Comparison of ENCODE assay signal across 17 cellular contexts in the genomic region with DNA sequence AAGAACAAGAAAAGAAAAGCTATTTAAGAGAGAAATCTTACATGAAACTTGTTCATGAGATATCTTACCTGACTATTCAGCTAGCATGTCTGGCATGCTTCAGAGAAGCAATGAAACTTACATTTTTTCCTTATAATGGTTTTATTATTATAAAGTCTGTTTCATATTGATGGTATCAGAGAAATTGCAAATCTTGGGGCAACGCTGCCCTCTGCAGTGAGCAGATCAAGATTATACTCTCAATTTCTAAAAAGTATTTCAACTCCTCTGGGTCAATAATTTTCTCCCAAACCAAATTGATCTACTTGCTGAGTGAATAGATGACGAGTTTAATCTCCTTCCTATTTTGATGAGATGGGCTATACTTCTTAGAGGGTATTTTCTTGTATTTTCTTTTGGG.
DNase-seq lines count a peak whose midpoint lies in the region; TF ChIP-seq lines count a peak whose summit lies in the region.
"Had no signal": no experiment of that assay in that cellular context is flagged by ENCODE, and none has a peak within 500 bp of the region (broad histone marks: within the 10 kb centered on the region; RNA-seq: fewer than 3 reads in every experiment).

No MANE protein-coding gene starts in this region.

- H3K27me3 Mint-ChIP-seq in MCF 10A (ENCODE audit: insufficient read depth, unreplicated experiment) (no peaks in the 10 kb centered on the region), type B pancreatic cell (no peaks in the 10 kb centered on the region)
- H3K27me3 Mint-ChIP-seq: B cell had no signal

- H3K4me1 ChIP-seq in breast epithelium (no peaks in the 10 kb centered on the region), tibial artery (no peaks in the 10 kb centered on the region)
- H3K4me1 ChIP-seq: esophagus muscularis mucosa, uterus had no signal

- H3K9ac ChIP-seq in SK-N-MC (ENCODE audit: insufficient read length), result no peak overlapping the region

- no peak overlapping the region for H3K4me3 Mint-ChIP-seq in MCF 10A (ENCODE audit: unreplicated experiment)
- no peak overlapping the region for H3K4me3 Mint-ChIP-seq in type B pancreatic cell
- H3K4me3 Mint-ChIP-seq: activated T-cell treated with anti-CD3 and anti-CD28 coated beads, Interleukin-2, amount 50 U/mL, for 72 hours; B cell had no signal

- intact Hi-C loops in MCF 10A (cut with micrococcal nuclease) (loop anchor here (1.0 to 10.0 kb wide), 3 partner anchors 111 to 595 kb away; no protein-coding TSS in a partner anchor), breast epithelium (cut with DNase I; ENCODE audit: low total_unique reads) (no loop called here), tibial artery (cut with DNase I; ENCODE audit: low total_unique reads) (no loop called here)

- H3K9me3 ChIP-seq in breast epithelium (no peaks in the 10 kb centered on the region), SK-N-MC (ENCODE audit: low read depth, low read length) (no peaks in the 10 kb centered on the region), tibial artery (no peaks in the 10 kb centered on the region)
- H3K9me3 ChIP-seq: esophagus muscularis mucosa, uterus had no signal

- BruUV-seq in MCF 10A (replicated peaks; lab: Mats Ljungman, UMichigan), result no TSS peak

- H3K27ac Mint-ChIP-seq in MCF 10A (ENCODE audit: low read depth, unreplicated experiment), result no peak overlapping the region
- H3K27ac Mint-ChIP-seq in type B pancreatic cell, result no peak overlapping the region
- H3K27ac Mint-ChIP-seq: activated T-cell treated with anti-CD3 and anti-CD28 coated beads, Interleukin-2, amount 50 U/mL, for 72 hours; B cell had no signal

- peak; percentile 35 for DNase-seq in MCF 10A (ENCODE audit: unreplicated experiment)
- DNase-seq in breast epithelium (ENCODE audit: low spot score in 2 of 2), result no peak
- peak; percentile 14 for DNase-seq in SK-N-MC (ENCODE audit: low read depth, low spot score)
- peak; percentile 50 for DNase-seq in fibroblast of peridontal ligament (ENCODE audit: extremely low read depth)
- DNase-seq in type B pancreatic cell (ENCODE audit: extremely low spot score, unreplicated experiment), result no peak
- no peak for DNase-seq in tibial artery
- DNase-seq in SK-N-DZ (ENCODE audit: low spot score), result no peak
- DNase-seq in AG08396 (ENCODE audit: low spot score), result no peak
- DNase-seq: activated T-cell treated with anti-CD3 and anti-CD28 coated beads, Interleukin-2, amount 50 U/mL, for 72 hours; caudate nucleus; kidney; NCI-H446 treated with DMSO at 0.1 percent for 48 hours; SIG-M5; stimulated activated CD4-positive, alpha-beta T cell treated with anti-CD3 and anti-CD28 coated beads, Interleukin-15, amount 100 ng/mL, for 24 hours; uterus had no signal

- peak; percentile 33 for TF ChIP-seq CTCF in MCF 10A (IDR thresholded peaks at IDR 0.05; ENCODE audit: unreplicated experiment)
- TF ChIP-seq CTCF in breast epithelium (IDR thresholded peaks at IDR 0.05), result no peak
- peak; percentile 41 for TF ChIP-seq CTCF in type B pancreatic cell (conservative IDR thresholded peaks at IDR 0.05)
- no peak for TF ChIP-seq CTCF in tibial artery (IDR thresholded peaks at IDR 0.05)

- H3K36me3 ChIP-seq in breast epithelium, result no peaks in the 10 kb centered on the region
- H3K36me3 ChIP-seq in SK-N-MC (ENCODE audit: insufficient read depth, low read length), result no peaks in the 10 kb centered on the region
- no peaks in the 10 kb centered on the region for H3K36me3 ChIP-seq in tibial artery
- H3K36me3 ChIP-seq: esophagus muscularis mucosa, uterus had no signal

- POLR2A ChIA-PET in MCF 10A (lab: Yijun Ruan, JAX), result interaction anchor here (1.7 kb wide), 1 partner anchor 115 kb away, joined by 4 read pairs; no protein-coding TSS in a partner anchor

- H3K4me3 ChIP-seq in breast epithelium (no peak overlapping the region), SK-N-MC (no peak overlapping the region), tibial artery (no peak overlapping the region)
- H3K4me3 ChIP-seq: esophagus muscularis mucosa, uterus had no signal

- H3K4me1 Mint-ChIP-seq in MCF 10A (ENCODE audit: insufficient read depth, unreplicated experiment), result no peaks in the 10 kb centered on the region
- H3K4me1 Mint-ChIP-seq in type B pancreatic cell (ENCODE audit: unreplicated experiment), result no peaks in the 10 kb centered on the region
- H3K4me1 Mint-ChIP-seq: B cell had no signal

- no peak for TF ChIP-seq POLR2A in breast epithelium (IDR thresholded peaks at IDR 0.05)

- H3K36me3 Mint-ChIP-seq in MCF 10A (ENCODE audit: insufficient read depth, unreplicated experiment) (no peaks in the 10 kb centered on the region), type B pancreatic cell (no peaks in the 10 kb centered on the region)

- H3K27ac ChIP-seq in breast epithelium (no peak overlapping the region), SK-N-MC (no peak overlapping the region), tibial artery (no peak overlapping the region)
- H3K27ac ChIP-seq: esophagus muscularis mucosa, uterus had no signal

- no peaks in the 10 kb centered on the region for H3K27me3 ChIP-seq in breast epithelium
- no peaks in the 10 kb centered on the region for H3K27me3 ChIP-seq in tibial artery
- H3K27me3 ChIP-seq: esophagus muscularis mucosa, uterus had no signal

- H3K9me3 Mint-ChIP-seq in MCF 10A (ENCODE audit: unreplicated experiment), result no peaks in the 10 kb centered on the region
- H3K9me3 Mint-ChIP-seq in type B pancreatic cell, result no peaks in the 10 kb centered on the region
- H3K9me3 Mint-ChIP-seq: activated T-cell treated with anti-CD3 and anti-CD28 coated beads, Interleukin-2, amount 50 U/mL, for 72 hours had no signal

- CTCF ChIA-PET in MCF 10A (lab: Yijun Ruan, JAX), result interaction anchor here (0.6 to 8.2 kb wide), 15 partner anchors 9 to 1228 kb away, joined by 3 to 208 read pairs (median 3); no protein-coding TSS in a partner anchor

Comparison
In these comparisons a context has a peak if more than half of its experiments do, and no peak if none do; other contexts are left out.
1. DNase-seq: peak in MCF 10A (single experiment), SK-N-MC (single experiment) and fibroblast of peridontal ligament (single experiment); none in breast epithelium (0 of 2), type B pancreatic cell (single experiment), tibial artery (0 of 2), SK-N-DZ (single experiment) and AG08396 (single experiment).
2. CTCF ChIP-seq: peak in MCF 10A (single experiment) and type B pancreatic cell (single experiment); none in breast epithelium (0 of 3) and tibial artery (0 of 2).